ENCODE assay signal across 1 cellular context in the genomic region with DNA sequence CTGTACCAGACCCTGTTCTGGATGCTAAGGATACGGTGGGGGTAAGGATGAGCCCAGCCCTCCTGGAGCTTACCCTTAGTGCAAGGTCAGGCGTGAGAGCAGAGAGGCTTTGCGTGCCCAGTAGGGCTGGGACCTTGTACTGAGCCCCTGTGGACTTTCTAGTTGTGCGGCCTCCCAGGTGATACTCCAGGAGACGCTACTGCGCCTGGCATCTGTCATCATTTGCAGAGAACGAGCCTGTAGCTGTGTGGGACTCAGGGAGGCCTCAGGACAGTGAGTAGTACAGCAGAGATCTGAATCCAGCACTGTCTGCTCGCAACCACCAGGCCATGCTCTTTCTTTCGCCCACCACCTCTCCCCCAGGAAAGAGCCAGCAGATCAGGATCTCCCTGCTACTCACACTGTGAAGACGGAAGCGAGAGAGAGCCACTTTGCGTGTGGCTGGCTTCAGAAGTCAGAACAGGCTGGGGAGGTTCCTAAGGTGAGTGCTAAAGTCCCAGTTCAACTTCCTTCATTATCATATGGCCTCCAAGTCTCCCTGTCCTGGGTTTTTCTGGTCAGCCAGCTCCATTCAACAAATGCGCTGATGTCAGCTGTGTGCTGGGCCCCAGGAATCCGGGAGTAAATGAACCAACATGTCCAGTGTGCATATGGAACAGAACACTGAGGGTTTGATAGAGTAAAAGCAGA.
TF ChIP-seq lines count a peak whose summit lies in the region.

No MANE protein-coding gene starts in this region.

TF ChIP-seq in A549, 52 proteins besides CTCF, POLR2A, EP300 and RAD21:
- no peak for TF ChIP-seq MYC (IDR thresholded peaks at IDR 0.05; ENCODE audit: borderline replicate concordance, low read length)
- TF ChIP-seq, protein P1, sequence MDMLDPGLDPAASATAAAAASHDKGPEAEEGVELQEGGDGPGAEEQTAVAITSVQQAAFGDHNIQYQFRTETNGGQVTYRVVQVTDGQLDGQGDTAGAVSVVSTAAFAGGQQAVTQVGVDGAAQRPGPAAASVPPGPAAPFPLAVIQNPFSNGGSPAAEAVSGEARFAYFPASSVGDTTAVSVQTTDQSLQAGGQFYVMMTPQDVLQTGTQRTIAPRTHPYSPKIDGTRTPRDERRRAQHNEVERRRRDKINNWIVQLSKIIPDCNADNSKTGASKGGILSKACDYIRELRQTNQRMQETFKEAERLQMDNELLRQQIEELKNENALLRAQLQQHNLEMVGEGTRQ (IDR thresholded peaks at IDR 0.05), result no peak
- 0 out of 2 replicates have a peak, but pooled peaks have one; percentile 36 for TF ChIP-seq GATA3 (IDR thresholded peaks at IDR 0.05; ENCODE audit: borderline replicate concordance)
- TF ChIP-seq MAFK (IDR thresholded peaks at IDR 0.05; ENCODE audit: partially characterized antibody), result peak; percentile 55
